ENCODE assay signal across 15 cellular contexts in the genomic region with DNA sequence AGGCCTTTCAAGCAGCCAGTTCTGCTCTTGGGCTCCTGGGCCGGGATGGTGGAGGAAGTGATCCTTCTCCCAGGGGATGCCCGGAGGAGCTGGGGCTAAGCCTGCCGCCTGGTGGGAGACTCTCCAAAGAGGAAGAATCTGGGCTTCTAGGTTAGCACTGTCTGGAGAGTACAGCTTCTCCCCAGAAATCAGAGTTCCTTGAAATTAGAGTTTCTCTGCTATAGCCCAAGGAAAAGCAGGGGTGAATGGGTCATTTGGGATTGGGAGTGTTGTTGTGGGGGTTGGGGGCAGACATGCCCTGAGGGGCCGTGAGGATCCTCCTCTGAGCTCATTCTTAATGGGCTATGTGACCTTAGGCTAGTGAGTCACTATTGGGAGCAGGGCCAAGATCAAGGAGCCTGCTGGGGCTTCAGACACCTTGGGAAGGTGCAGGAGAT. TPM values are rescaled to one million over a fixed set of nuclear protein-coding genes. Genes with fewer than 3 reads are reported as not detected.
A peak's percentile ranks its signal among the peaks of the same experiment; 100 is the strongest.
DNase-seq lines count a peak whose midpoint lies in the region; ATAC-seq, FAIRE-seq and TF ChIP-seq lines count a peak whose summit lies in the region.
"Had no signal": no experiment of that assay in that cellular context is flagged by ENCODE, and none has a peak within 500 bp of the region (broad histone marks: within the 10 kb centered on the region; RNA-seq: fewer than 3 reads in every experiment).

No MANE protein-coding gene starts in this region.

- no peak for FAIRE-seq in K562 (lab: Jason Lieb, UNC)
- no peak for FAIRE-seq in urothelium cell line (lab: Jason Lieb, UNC)
- FAIRE-seq: G401.6 had no signal

- peak overlapping the region in 3 of 10 donors; percentile 12 to 85 (median 50) for H3K27ac Mint-ChIP-seq in naive thymus-derived CD8-positive, alpha-beta T cell
- H3K27ac Mint-ChIP-seq: activated CD4-positive, alpha-beta T cell treated with anti-CD3 and anti-CD28 coated beads, Interleukin-2, amount 10 ng/mL, durations not matched to agents 24 days and 14 days; activated T-helper 2 cell treated with anti-CD3 and anti-CD28 coated beads, Interferon-gamma antibody, Interleukin-2, Interleukin-4, amounts not matched to agents 10 μg/mL and 5 μg/mL and 100 μg/mL, durations not matched to agents 14 hours and 24 hours and 36 hours; nephron had no signal

- ATAC-seq in Right ventricle myocardium superior (ENCODE audit: poor library complexity) (peak; percentile 21), K562 (no peak), GM18909 (IDR thresholded peaks at IDR 0.05; ENCODE audit: poor library complexity, unreplicated experiment) (no peak)
- no peak for ATAC-seq in naive thymus-derived CD8-positive, alpha-beta T cell
- no peak for ATAC-seq in activated T-cell treated with anti-CD3 and anti-CD28 coated beads, Interleukin-2, amount 50 U/mL, for 4 hours

- in situ Hi-C loops in K562 (cut with MboI): loop anchor here (25.0 kb wide), 1 partner anchor 112 kb away; no protein-coding TSS in a partner anchor

- no peaks in the 10 kb centered on the region for H4K20me1 ChIP-seq in K562 (replicated peaks; ENCODE audit: control insufficient read depth, insufficient read depth, low read length)

- no peak for TF ChIP-seq RAD21 in K562 (CRISPR knock-in tag; conservative IDR thresholded peaks at IDR 0.05 in 1 of 2, IDR thresholded peaks at IDR 0.05 in 1 of 2)

- peaks cover 6 to 46% of the 10 kb centered on the region in 2 experiments; a peak in 3 of 5 replicates for H3K27me3 ChIP-seq in K562 (ENCODE audit: control insufficient read depth in 2 of 2, insufficient read depth in 2 of 2, low read length in 2 of 2)
- H3K27me3 ChIP-seq: upper lobe of right lung had no signal

- H3K27me3 Mint-ChIP-seq in naive thymus-derived CD8-positive, alpha-beta T cell: peaks cover 3 to 15% (median 5%) of the 10 kb centered on the region in 5 donors
- peaks cover 10% of the 10 kb centered on the region for H3K27me3 Mint-ChIP-seq in activated T-cell treated with anti-CD3 and anti-CD28 coated beads, Interleukin-2, amount 50 U/mL, for 4 hours (ENCODE audit: low read depth)

- no peak overlapping the region for H3K4me3 ChIP-seq in K562
- H3K4me3 ChIP-seq: upper lobe of right lung had no signal

- no peak overlapping the region for H3K27ac ChIP-seq in K562 (ENCODE audit: extremely low read depth, low read depth, low read length)
- H3K27ac ChIP-seq: upper lobe of right lung had no signal

- POLR2A ChIA-PET in K562 (lab: Yijun Ruan, JAX): interaction anchor here (0.6 to 1.4 kb wide), 5 partner anchors 10 to 287 kb away, joined by 3 to 5 read pairs (median 4); no protein-coding TSS in a partner anchor
- POLR2A ChIA-PET in naive thymus-derived CD8-positive, alpha-beta T cell (lab: Charles Lee): no interaction called here

- TF ChIP-seq CTCF in K562 (IDR thresholded peaks at IDR 0.05 in 2 of 3, conservative IDR thresholded peaks at IDR 0.05 in 1 of 3; ENCODE audit: insufficient read depth in 2 of 3, low read depth in 1 of 3, low read length in 3 of 3): peak in 1 of 3 experiments; percentile 2; a peak in 1 of 6 replicates

- no peak overlapping the region for H3K4me2 ChIP-seq in K562 (ENCODE audit: insufficient read depth, low read length)

- DNase-seq in Right ventricle myocardium superior (no peak), cardiac septum (ENCODE audit: low spot score) (no peak), K562 (ENCODE audit: extremely low read depth in 1 of 4, low spot score in 3 of 4) (peak in 1 of 4 experiments; percentile 44), iPS-NIHi7 (ENCODE audit: extremely low spot score) (peak; percentile 50), urothelium cell line (ENCODE audit: low spot score) (peak; percentile 75)
- DNase-seq in naive thymus-derived CD8-positive, alpha-beta T cell: no peak
- DNase-seq in activated T-cell treated with anti-CD3 and anti-CD28 coated beads, Interleukin-2, amount 50 U/mL, for 4 hours: no peak
- DNase-seq: activated CD4-positive, alpha-beta T cell treated with anti-CD3 and anti-CD28 coated beads, Interleukin-2, amount 10 ng/mL, durations not matched to agents 24 days and 14 days; NCI-H1436; NK-92 treated with Interleukin-12 subunit alpha and Interleukin-12 subunit beta, amount 100 ng/mL, for 24 hours; upper lobe of right lung had no signal

- peaks cover 3% of the 10 kb centered on the region; the same call in 1 of the 2 replicates for H3K9me3 ChIP-seq in K562 (replicated peaks; ENCODE audit: control insufficient read depth, insufficient read depth, low read depth, low read length)
- H3K9me3 ChIP-seq: upper lobe of right lung had no signal

- H3K9ac ChIP-seq in K562 (ENCODE audit: insufficient read depth in 1 of 2, low read depth in 2 of 2, low read length in 2 of 2): 0 out of 4 replicates have a peak overlapping the region, but pooled peaks of 1 of the 2 experiments have one; percentile 4

- BruUV-seq in K562 (replicated peaks; lab: Mats Ljungman, UMichigan): no TSS peak

- H3K4me3 Mint-ChIP-seq in naive thymus-derived CD8-positive, alpha-beta T cell: peak overlapping the region in 1 of 10 donors; percentile 34
- H3K4me3 Mint-ChIP-seq in activated T-cell treated with anti-CD3 and anti-CD28 coated beads, Interleukin-2, amount 50 U/mL, for 4 hours: no peak overlapping the region
- H3K4me3 Mint-ChIP-seq: activated CD4-positive, alpha-beta T cell treated with anti-CD3 and anti-CD28 coated beads, Interleukin-2, amount 10 ng/mL, durations not matched to agents 24 days and 14 days; nephron had no signal

- H3K36me3 Mint-ChIP-seq in naive thymus-derived CD8-positive, alpha-beta T cell: no peaks in the 10 kb centered on the region
- H3K36me3 Mint-ChIP-seq in activated T-cell treated with anti-CD3 and anti-CD28 coated beads, Interleukin-2, amount 50 U/mL, for 4 hours (ENCODE audit: insufficient read depth): no peaks in the 10 kb centered on the region

- H3K4me1 ChIP-seq in K562 (replicated peaks in 1 of 2; ENCODE audit: control insufficient read depth in 2 of 2, insufficient read depth in 2 of 2, low read length in 2 of 2): peaks cover 8 to 11% of the 10 kb centered on the region in 2 experiments; a peak in 4 of 5 replicates
- H3K4me1 ChIP-seq: upper lobe of right lung had no signal

- H3K79me2 ChIP-seq in K562 (ENCODE audit: control insufficient read depth, insufficient read depth, low read length): no peaks in the 10 kb centered on the region

- no peaks in the 10 kb centered on the region for H3K9me1 ChIP-seq in K562 (ENCODE audit: control insufficient read depth, insufficient read depth, low read length)

- no peak for TF ChIP-seq EP300 in K562 (IDR thresholded peaks at IDR 0.05; ENCODE audit: low read length)

- H3K9me3 Mint-ChIP-seq in naive thymus-derived CD8-positive, alpha-beta T cell: no peaks in the 10 kb centered on the region
- H3K9me3 Mint-ChIP-seq in activated T-cell treated with anti-CD3 and anti-CD28 coated beads, Interleukin-2, amount 50 U/mL, for 4 hours: no peaks in the 10 kb centered on the region
- H3K9me3 Mint-ChIP-seq: activated CD4-positive, alpha-beta T cell treated with anti-CD3 and anti-CD28 coated beads, Interleukin-2, amount 10 ng/mL, durations not matched to agents 24 days and 14 days; activated T-helper 2 cell treated with anti-CD3 and anti-CD28 coated beads, Interferon-gamma antibody, Interleukin-2, Interleukin-4, amounts not matched to agents 10 μg/mL and 5 μg/mL and 100 μg/mL, durations not matched to agents 14 hours and 24 hours and 36 hours; nephron had no signal

- H3K36me3 ChIP-seq in K562 (ENCODE audit: control insufficient read depth, insufficient read depth, low read length): no peaks in the 10 kb centered on the region
- H3K36me3 ChIP-seq: upper lobe of right lung had no signal

- WGBS in K562 (ENCODE audit: insufficient coverage, low coverage, missing lambda C conversion rate): 6% methylated on average over 4 of the region's 4 CpGs

- CTCF ChIA-PET in K562 (lab: Yijun Ruan, JAX; ENCODE audit: low intra/inter-chr PET ratio): interaction anchor here (0.6 kb wide), 1 partner anchor 510 kb away, joined by 5 read pairs; the partner anchor contains the start of gene SYT2

- intact Hi-C loops in Right ventricle myocardium superior (cut with DNase I): no loop called here
- intact Hi-C loops in cardiac septum (cut with DNase I): loop anchor here (5.0 kb wide), 1 partner anchor 87 kb away; no protein-coding TSS in a partner anchor
- intact Hi-C loops in K562 (cut with micrococcal nuclease): no loop called here

- TF ChIP-seq POLR2A in K562 (conservative IDR thresholded peaks at IDR 0.05): no peak

- peaks cover 16 to 55% (median 43%) of the 10 kb centered on the region in 4 donors for H3K4me1 Mint-ChIP-seq in naive thymus-derived CD8-positive, alpha-beta T cell
- peaks cover 38% of the 10 kb centered on the region for H3K4me1 Mint-ChIP-seq in activated T-cell treated with anti-CD3 and anti-CD28 coated beads, Interleukin-2, amount 50 U/mL, for 4 hours (ENCODE audit: low read depth)
- H3K4me1 Mint-ChIP-seq: nephron had no signal

- no peak overlapping the region for H2AFZ ChIP-seq in K562 (ENCODE audit: low read depth, low read length)

RNA-seq across cellular contexts. Expression of gene LGR6, which starts 6.5 kb away (rescaled TPM):
- total RNA-seq in Right ventricle myocardium superior: 3.9 TPM
- 0.86 TPM for total RNA-seq in cardiac septum
- 0.72 and 0.77 TPM in 2 replicates for total RNA-seq in K562 (2011; cell fraction: chromatin; rRNA removed; ENCODE audit: low replicate concordance)
- 0.17 and 0.79 TPM in 2 replicates for total RNA-seq in K562 (2011; cell fraction: nucleolus; rRNA removed)
- total RNA-seq in K562 (2011; cell fraction: nucleoplasm; rRNA removed): 0.66 and 0.76 TPM in 2 replicates
- total RNA-seq in K562 (2014; rRNA removed): 0.12 and 0.45 TPM in 2 replicates
- 0.11 and 0.13 TPM in 2 replicates for total RNA-seq in K562 (2014; rRNA removed; fragmentation: Illumina TruSeq; extraction: Trizol)
- 0.26 and 0.29 TPM in 2 replicates for total RNA-seq in K562 (2015; rRNA removed; fragmentation: Illumina TruSeq; extraction: Trizol)
- total RNA-seq in K562 (2021): 0.20 and 0.31 TPM in 2 replicates
- polyA plus RNA-seq in K562 (2011; rRNA removed): 0.14 and 0.47 TPM in 2 replicates
- polyA plus RNA-seq in K562 (2011; cell fraction: cytosol; rRNA removed): 0.22 and 0.24 TPM in 2 replicates
- 1.2 and 1.8 TPM in 2 replicates for polyA plus RNA-seq in K562 (2011; cell fraction: nucleus; rRNA removed)
- 0.26 and 0.96 TPM in 2 replicates for polyA plus RNA-seq in K562 (2012)
- 0.21 and 0.54 TPM in 2 replicates for polyA plus RNA-seq in K562 (2014; fragmentation: Illumina TruSeq; extraction: Trizol)
- under 1 TPM in 1 of 2 experiments, not detected in 1; 0.01 TPM for polyA plus RNA-seq in K562 (2014; fragmentation: Nextera tagmentation; extraction: Ambion mirVana)
- polyA plus RNA-seq in K562 (2014; rRNA removed): 0.12 and 0.42 TPM in 2 replicates
- polyA minus RNA-seq in K562 (2011; rRNA and poly(A)+ RNA removed): not detected in 2 replicates
- not detected in 2 replicates for polyA minus RNA-seq in K562 (2011; cell fraction: cytosol; rRNA and poly(A)+ RNA removed)
- polyA minus RNA-seq in K562 (2011; cell fraction: nucleus; rRNA and poly(A)+ RNA removed): 0.40 and 0.89 TPM in 2 replicates
- under 1 TPM; 0.25 to 0.47 TPM for total RNA-seq in naive thymus-derived CD8-positive, alpha-beta T cell
- polyA plus RNA-seq in naive thymus-derived CD8-positive, alpha-beta T cell: 1 to 10 TPM in 1 of 3 donors, not detected in 2; 6.2 TPM
- under 1 TPM in 2 of 3 donors, not detected in 1; 0.08 to 0.21 TPM for total RNA-seq in activated T-cell treated with anti-CD3 and anti-CD28 coated beads, Interleukin-2, amount 50 U/mL, for 4 hours
- total RNA-seq: activated CD4-positive, alpha-beta T cell treated with anti-CD3 and anti-CD28 coated beads, Interleukin-2, amount 10 ng/mL, durations not matched to agents 24 days and 14 days; activated T-helper 2 cell treated with anti-CD3 and anti-CD28 coated beads, Interferon-gamma antibody, Interleukin-2, Interleukin-4, amounts not matched to agents 10 μg/mL and 5 μg/mL and 100 μg/mL, durations not matched to agents 14 hours and 24 hours and 36 hours had no signal

RNA-seq across cellular contexts. Expression of gene PTPN7, which starts 39.7 kb away (rescaled TPM):
- total RNA-seq in Right ventricle myocardium superior (0.27 TPM), cardiac septum (1.2 TPM), K562 (2014; rRNA removed) (121 and 126 TPM in 2 replicates), K562 (2014; rRNA removed; fragmentation: Illumina TruSeq; extraction: Trizol) (61.7 and 65.6 TPM in 2 replicates), K562 (2015; rRNA removed; fragmentation: Illumina TruSeq; extraction: Trizol) (116 and 120 TPM in 2 replicates), K562 (2021) (112 and 139 TPM in 2 replicates)
- 135 and 260 TPM in 2 replicates for total RNA-seq in K562 (2011; cell fraction: chromatin; rRNA removed; ENCODE audit: low replicate concordance)
- total RNA-seq in K562 (2011; cell fraction: nucleolus; rRNA removed): 174 and 175 TPM in 2 replicates
- 146 and 165 TPM in 2 replicates for total RNA-seq in K562 (2011; cell fraction: nucleoplasm; rRNA removed)
- polyA plus RNA-seq in K562 (2011; rRNA removed) (80.7 and 176 TPM in 2 replicates), K562 (2014; fragmentation: Illumina TruSeq; extraction: Trizol) (144 and 189 TPM in 2 replicates), K562 (2014; fragmentation: Nextera tagmentation; extraction: Ambion mirVana) (10 to 100 TPM; 18.7 to 19.8 TPM), K562 (2014; rRNA removed) (123 and 128 TPM in 2 replicates)
- 155 and 163 TPM in 2 replicates for polyA plus RNA-seq in K562 (2011; cell fraction: cytosol; rRNA removed)
- 215 and 278 TPM in 2 replicates for polyA plus RNA-seq in K562 (2011; cell fraction: nucleus; rRNA removed)
- polyA plus RNA-seq in K562 (2012): 146 and 171 TPM in 2 replicates
- polyA minus RNA-seq in K562 (2011; rRNA and poly(A)+ RNA removed): 58.0 and 78.3 TPM in 2 replicates
- 54.1 and 65.3 TPM in 2 replicates for polyA minus RNA-seq in K562 (2011; cell fraction: cytosol; rRNA and poly(A)+ RNA removed)
- polyA minus RNA-seq in K562 (2011; cell fraction: nucleus; rRNA and poly(A)+ RNA removed): 38.1 and 80.1 TPM in 2 replicates
- total RNA-seq in naive thymus-derived CD8-positive, alpha-beta T cell: 10 to 100 TPM; 35.9 to 37.4 TPM
- 10 to 100 TPM; 37.7 to 44.4 (median 39.1) TPM for polyA plus RNA-seq in naive thymus-derived CD8-positive, alpha-beta T cell
- total RNA-seq in activated T-cell treated with anti-CD3 and anti-CD28 coated beads, Interleukin-2, amount 50 U/mL, for 4 hours: 100 to 1,000 TPM; 304 to 352 (median 331) TPM

RNA-seq across cellular contexts. Expression of gene ARL8A, which starts 55.6 kb away (rescaled TPM):
- total RNA-seq in Right ventricle myocardium superior: 69.5 TPM
- 74.5 TPM for total RNA-seq in cardiac septum
- 15.5 and 36.2 TPM in 2 replicates for total RNA-seq in K562 (2011; cell fraction: chromatin; rRNA removed; ENCODE audit: low replicate concordance)
- 13.9 and 24.0 TPM in 2 replicates for total RNA-seq in K562 (2011; cell fraction: nucleolus; rRNA removed)
- total RNA-seq in K562 (2011; cell fraction: nucleoplasm; rRNA removed): 13.5 and 19.8 TPM in 2 replicates
- 13.1 and 21.8 TPM in 2 replicates for total RNA-seq in K562 (2014; rRNA removed)
- total RNA-seq in K562 (2014; rRNA removed; fragmentation: Illumina TruSeq; extraction: Trizol): 7.9 and 9.2 TPM in 2 replicates
- total RNA-seq in K562 (2015; rRNA removed; fragmentation: Illumina TruSeq; extraction: Trizol): 11.1 and 11.8 TPM in 2 replicates
- 19.1 and 22.7 TPM in 2 replicates for total RNA-seq in K562 (2021)
- polyA plus RNA-seq in K562 (2011; rRNA removed): 27.3 and 58.1 TPM in 2 replicates
- 17.5 and 24.2 TPM in 2 replicates for polyA plus RNA-seq in K562 (2011; cell fraction: cytosol; rRNA removed)
- 31.3 and 39.1 TPM in 2 replicates for polyA plus RNA-seq in K562 (2011; cell fraction: nucleus; rRNA removed)
- polyA plus RNA-seq in K562 (2012): 21.7 and 25.7 TPM in 2 replicates
- 11.4 and 15.9 TPM in 2 replicates for polyA plus RNA-seq in K562 (2014; fragmentation: Illumina TruSeq; extraction: Trizol)
- under 1 TPM; 0.17 to 0.32 TPM for polyA plus RNA-seq in K562 (2014; fragmentation: Nextera tagmentation; extraction: Ambion mirVana)
- polyA plus RNA-seq in K562 (2014; rRNA removed): 15.3 and 15.6 TPM in 2 replicates
- polyA minus RNA-seq in K562 (2011; rRNA and poly(A)+ RNA removed): 12.5 and 17.4 TPM in 2 replicates
- 11.4 and 13.7 TPM in 2 replicates for polyA minus RNA-seq in K562 (2011; cell fraction: cytosol; rRNA and poly(A)+ RNA removed)
- 3.4 and 10.0 TPM in 2 replicates for polyA minus RNA-seq in K562 (2011; cell fraction: nucleus; rRNA and poly(A)+ RNA removed)
- total RNA-seq in naive thymus-derived CD8-positive, alpha-beta T cell: 10 to 100 TPM; 43.3 to 50.0 TPM
- 1 to 10 TPM; 4.9 to 6.4 (median 5.6) TPM for polyA plus RNA-seq in naive thymus-derived CD8-positive, alpha-beta T cell
- total RNA-seq in activated T-cell treated with anti-CD3 and anti-CD28 coated beads, Interleukin-2, amount 50 U/mL, for 4 hours: 10 to 100 TPM; 48.9 to 55.0 (median 52.1) TPM

Comparison
In these comparisons a context has a peak if more than half of its experiments do, and no peak if none do; other contexts are left out.
1. DNase-seq: peak in iPS-NIHi7 (single experiment) and urothelium cell line (single experiment); none in Right ventricle myocardium superior (single experiment), cardiac septum (single experiment), naive thymus-derived CD8-positive, alpha-beta T cell (0 of 10) and activated T-cell treated with anti-CD3 and anti-CD28 coated beads, Interleukin-2, amount 50 U/mL, for 4 hours (single experiment).
2. RNA of gene PTPN7, which starts 39.7 kb away (total RNA-seq): 304 to 352 TPM in activated T-cell treated with anti-CD3 and anti-CD28 coated beads, Interleukin-2, amount 50 U/mL, for 4 hours, 61.7 to 260 TPM in K562 and 35.9 to 37.4 TPM in naive thymus-derived CD8-positive, alpha-beta T cell; 1.2 TPM in cardiac septum (single experiment) and 0.27 TPM in Right ventricle myocardium superior (single experiment); every median in the first group is over 10 times any median in the second.